Comparison of ENCODE assay signal across 8 cellular contexts in the genomic region with DNA sequence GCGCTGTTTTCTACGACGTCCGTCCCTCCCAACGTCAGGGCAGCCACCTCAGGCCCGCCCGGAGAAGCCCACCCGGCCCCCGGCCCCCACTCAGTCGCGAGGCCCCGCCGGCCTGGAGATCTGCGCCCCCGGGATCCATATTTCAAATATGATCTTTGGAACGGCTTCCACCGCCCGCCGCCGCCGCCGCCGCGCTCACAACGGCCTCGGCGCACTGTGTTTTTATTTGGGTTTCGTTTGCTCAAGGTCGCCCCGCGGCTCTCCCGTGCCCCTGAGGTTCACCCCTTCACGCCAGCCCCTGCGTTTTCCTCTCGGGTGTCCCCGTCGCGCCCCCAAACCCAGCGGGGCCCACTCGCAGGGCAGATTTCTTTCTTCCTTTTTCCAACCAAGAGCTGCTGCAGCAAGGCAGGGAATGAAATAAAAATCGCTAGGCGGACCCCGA. TPM values are rescaled to one million over a fixed set of nuclear protein-coding genes. Genes with fewer than 3 reads are reported as not detected.
DNase-seq lines count a peak whose midpoint lies in the region; ATAC-seq and TF ChIP-seq lines count a peak whose summit lies in the region.

No MANE protein-coding gene starts in this region.

- peak overlapping the region; percentile 99 for H3K4me2 ChIP-seq in parathyroid adenoma (ENCODE audit: low read length)

- H3K79me2 ChIP-seq in parathyroid adenoma: no peaks in the 10 kb centered on the region

- H3K4me3 ChIP-seq in CD4-positive, alpha-beta memory T cell (ENCODE audit: low read length in 2 of 2): peak overlapping the region in 1 of 2 donors; percentile 38
- peak overlapping the region; percentile 25 for H3K4me3 ChIP-seq in RWPE2 (ENCODE audit: severe bottlenecking)
- peak overlapping the region; percentile 76 for H3K4me3 ChIP-seq in parathyroid adenoma (ENCODE audit: low read depth, low read length)

- peaks cover 11 to 21% of the 10 kb centered on the region in 2 donors for H3K27me3 Mint-ChIP-seq in CD4-positive, alpha-beta memory T cell

- no peaks in the 10 kb centered on the region for H3K9me3 ChIP-seq in CD4-positive, alpha-beta memory T cell (ENCODE audit: control insufficient read depth in 1 of 2, low read length in 2 of 2)
- H3K9me3 ChIP-seq in RWPE2 (ENCODE audit: severe bottlenecking) (no peaks in the 10 kb centered on the region), parathyroid adenoma (ENCODE audit: control insufficient read depth, low read length) (no peaks in the 10 kb centered on the region)

- peak overlapping the region in 6 of 7 donors; percentile 42 to 86 (median 70) for H3K27ac Mint-ChIP-seq in CD4-positive, alpha-beta memory T cell

- H3K27ac ChIP-seq in CD4-positive, alpha-beta memory T cell (ENCODE audit: low read depth, low read length): no peak overlapping the region
- H3K27ac ChIP-seq in RWPE2 (ENCODE audit: poor library complexity, severe bottlenecking) (no peak overlapping the region), epithelial cell of prostate (peak overlapping the region; percentile 16), parathyroid adenoma (no peak overlapping the region)

- no peaks in the 10 kb centered on the region for H3K36me3 ChIP-seq in CD4-positive, alpha-beta memory T cell (ENCODE audit: insufficient read depth, low read length)
- H3K36me3 ChIP-seq in RWPE2 (ENCODE audit: low read depth) (no peaks in the 10 kb centered on the region), parathyroid adenoma (ENCODE audit: control insufficient read depth, insufficient read depth, low read length) (no peaks in the 10 kb centered on the region)

- ATAC-seq in RWPE2 (ENCODE audit: low read depth): no peak
- ATAC-seq in GM18873 (IDR thresholded peaks at IDR 0.05; ENCODE audit: low FRiP score, unreplicated experiment): no peak
- no peak for ATAC-seq in GM19351 (IDR thresholded peaks at IDR 0.05; ENCODE audit: unreplicated experiment)

- peaks cover 47% of the 10 kb centered on the region for H3K4me1 ChIP-seq in CD4-positive, alpha-beta memory T cell (ENCODE audit: insufficient read depth, low read length)
- H3K4me1 ChIP-seq in RWPE2 (ENCODE audit: insufficient read depth, poor library complexity, severe bottlenecking) (peaks cover 6% of the 10 kb centered on the region), parathyroid adenoma (peaks cover 4% of the 10 kb centered on the region)

- H3K9ac ChIP-seq in parathyroid adenoma: no peak overlapping the region

- peak in 3 of 5 donors; percentile 35 to 46 (median 36) for DNase-seq in CD4-positive, alpha-beta memory T cell
- DNase-seq in RWPE2 (ENCODE audit: low spot score) (no peak), epithelial cell of prostate (ENCODE audit: low read depth, low spot score) (no peak), HuH-7.5 (ENCODE audit: low spot score) (no peak), mesenteric fat pad (ENCODE audit: low spot score) (no peak)

- TF ChIP-seq CTCF in RWPE2 (IDR thresholded peaks at IDR 0.05; ENCODE audit: poor library complexity, severe bottlenecking) (no peak), parathyroid adenoma (IDR thresholded peaks at IDR 0.05) (no peak)

- POLR2A ChIA-PET in CD4-positive, alpha-beta memory T cell (lab: Charles Lee; ENCODE audit: partially characterized antibody): interaction anchor here (16.4 kb wide), 1 partner anchor 37 kb away, joined by 503 read pairs; the partner anchor contains the start of gene CBX8

- CTCF ChIA-PET in CD4-positive, alpha-beta memory T cell (lab: Charles Lee; ENCODE audit: partially characterized antibody): no interaction called here

- H3K9me3 Mint-ChIP-seq in CD4-positive, alpha-beta memory T cell: no peaks in the 10 kb centered on the region

- H3K27me3 ChIP-seq in CD4-positive, alpha-beta memory T cell (ENCODE audit: insufficient read depth, low read length): peaks cover 37% of the 10 kb centered on the region
- H3K27me3 ChIP-seq in RWPE2 (ENCODE audit: insufficient read depth, poor library complexity, severe bottlenecking) (peaks cover 42% of the 10 kb centered on the region), parathyroid adenoma (ENCODE audit: control insufficient read depth, insufficient read depth, low read length) (peaks cover 3% of the 10 kb centered on the region)

- intact Hi-C loops in CD4-positive, alpha-beta memory T cell (cut with micrococcal nuclease): loop anchor here (10.0 kb wide), 1 partner anchor 71 kb away; no protein-coding TSS in a partner anchor

- H3K4me1 Mint-ChIP-seq in CD4-positive, alpha-beta memory T cell: peaks cover 7 to 39% (median 23%) of the 10 kb centered on the region in 4 donors

- H3K36me3 Mint-ChIP-seq in CD4-positive, alpha-beta memory T cell: peaks cover 0 to 2% of the 10 kb centered on the region in 2 donors

- H3K4me3 Mint-ChIP-seq in CD4-positive, alpha-beta memory T cell: peak overlapping the region; percentile 78 to 94 (median 86)

- peak overlapping the region; percentile 89 for H2AFZ ChIP-seq in parathyroid adenoma

RNA-seq across cellular contexts. Expression of gene CBX4, which starts 4.3 kb away (rescaled TPM):
- 10 to 100 TPM; 64.7 to 65.7 TPM for total RNA-seq in CD4-positive, alpha-beta memory T cell
- polyA plus RNA-seq in CD4-positive, alpha-beta memory T cell: 1 to 10 TPM; 1.2 to 9.7 TPM
- 16.9 TPM for total RNA-seq in mesenteric fat pad

RNA-seq across cellular contexts. Expression of gene CBX8, which starts 46.6 kb away (rescaled TPM):
- total RNA-seq in CD4-positive, alpha-beta memory T cell: 1 to 10 TPM; 2.8 to 4.1 TPM
- under 1 TPM; 0.29 to 0.34 TPM for polyA plus RNA-seq in CD4-positive, alpha-beta memory T cell
- 7.5 TPM for total RNA-seq in mesenteric fat pad

Comparison
In these comparisons a context has a peak if more than half of its experiments do, and no peak if none do; other contexts are left out.
1. DNase-seq: peak in CD4-positive, alpha-beta memory T cell (3 of 5); none in RWPE2 (single experiment), epithelial cell of prostate (single experiment), HuH-7.5 (single experiment) and mesenteric fat pad (single experiment).